23 cellular contexts compared by ENCODE assay signal in genomic region chr13:42247883-42248282, GRCh38.
"Had no signal": no experiment of that assay in that cellular context is flagged by ENCODE, and none has a peak within 500 bp of the region (broad histone marks: within the 10 kb centered on the region; RNA-seq: fewer than 3 reads in every experiment).

No MANE protein-coding gene starts in this region.

- H3K36me3 Mint-ChIP-seq: stimulated activated memory B cell treated with anti-CD40 and anti-IgM and Interleukin-4, amounts not matched to agents 10 μg/mL and 1 μg/mL and 100 μg/mL, for 72 hours had no signal

- H3K36me3 ChIP-seq: cardiac muscle cell, gastrocnemius medialis, sigmoid colon, spleen, thoracic aorta, upper lobe of left lung had no signal

- H3K4me1 ChIP-seq: gastrocnemius medialis, sigmoid colon, spleen, upper lobe of left lung had no signal

- H3K9me3 Mint-ChIP-seq: activated T-cell treated with anti-CD3 and anti-CD28 coated beads, Interleukin-2, amount 50 U/mL, for 4 hours; nephron progenitor cell; stimulated activated memory B cell treated with anti-CD40 and anti-IgM and Interleukin-4, amounts not matched to agents 10 μg/mL and 1 μg/mL and 100 μg/mL, for 72 hours had no signal

- H3K4me1 Mint-ChIP-seq: nephron progenitor cell; stimulated activated memory B cell treated with anti-CD40 and anti-IgM and Interleukin-4, amounts not matched to agents 10 μg/mL and 1 μg/mL and 100 μg/mL, for 72 hours had no signal

- H3K4me3 ChIP-seq: cardiac muscle cell, gastrocnemius medialis, sigmoid colon, spleen, thoracic aorta, upper lobe of left lung had no signal

- H3K9me3 ChIP-seq: gastrocnemius medialis, sigmoid colon, spleen, thoracic aorta, upper lobe of left lung had no signal

- H3K27ac Mint-ChIP-seq: nephron progenitor cell; stimulated activated memory B cell treated with anti-CD40 and anti-IgM and Interleukin-4, amounts not matched to agents 10 μg/mL and 1 μg/mL and 100 μg/mL, for 72 hours had no signal

- DNase-seq: activated CD4-positive, alpha-beta T cell treated with anti-CD3 and anti-CD28 coated beads, Interleukin-2, amount 50 U/mL, for 1 hour; activated CD4-positive, CD25-positive, alpha-beta regulatory T cell; activated CD8-positive, alpha-beta memory T cell treated with anti-CD3 and anti-CD28 coated beads, Interleukin-2, amount 50 U/mL, for 4 hours; activated effector memory CD4-positive, alpha-beta T cell treated with anti-CD3 and anti-CD28 coated beads, Interleukin-2, amount 50 U/mL, for 16 hours; activated naive CD4-positive, alpha-beta T cell treated with anti-CD3 and anti-CD28 coated beads, Interleukin-2, amount 50 U/mL, for 16 hours; activated T-cell treated with anti-CD3 and anti-CD28 coated beads, Interleukin-2, amount 50 U/mL, for 4 hours; gastrocnemius medialis; head of caudate nucleus; kidney; midbrain; nephron progenitor cell; nucleus accumbens; sigmoid colon; spleen; stimulated activated CD4-positive, alpha-beta T cell treated with anti-CD3 and anti-CD28 coated beads, Interleukin-4, amount 100 ng/mL, for 4 hours; T-helper 1 cell; T-helper 9 cell; upper lobe of left lung had no signal

- H3K27ac ChIP-seq: cardiac muscle cell, epithelial cell of prostate, gastrocnemius medialis, sigmoid colon, spleen, thoracic aorta, upper lobe of left lung had no signal

- H3K27me3 ChIP-seq: cardiac muscle cell, gastrocnemius medialis, sigmoid colon, spleen, upper lobe of left lung had no signal

- ATAC-seq: activated T-cell treated with anti-CD3 and anti-CD28 coated beads, Interleukin-2, amount 50 U/mL, for 4 hours; gastrocnemius medialis; left lobe of liver; stimulated activated memory B cell treated with anti-CD40 and anti-IgM and Interleukin-4, amounts not matched to agents 10 μg/mL and 1 μg/mL and 100 μg/mL, for 72 hours had no signal

- H3K27me3 Mint-ChIP-seq: stimulated activated memory B cell treated with anti-CD40 and anti-IgM and Interleukin-4, amounts not matched to agents 10 μg/mL and 1 μg/mL and 100 μg/mL, for 72 hours had no signal

- H3K4me3 Mint-ChIP-seq: activated T-cell treated with anti-CD3 and anti-CD28 coated beads, Interleukin-2, amount 50 U/mL, for 4 hours; nephron progenitor cell; stimulated activated memory B cell treated with anti-CD40 and anti-IgM and Interleukin-4, amounts not matched to agents 10 μg/mL and 1 μg/mL and 100 μg/mL, for 72 hours had no signal
